Comparison of ENCODE assay signal across 1 cellular context in genomic region chr7:114924066-114924712, GRCh38.
TF ChIP-seq lines count a peak whose summit lies in the region.

No MANE protein-coding gene starts in this region.

TF ChIP-seq in GM23338, 12 proteins besides CTCF, POLR2A, EP300 and RAD21 (continued from another document):
- TF ChIP-seq REST (IDR thresholded peaks at IDR 0.05; ENCODE audit: unreplicated experiment), result no peak
